Comparison of ENCODE assay signal across 11 cellular contexts in genomic region chr1:40703316-40703715, GRCh38. TPM values are rescaled to one million over a fixed set of nuclear protein-coding genes. Genes with fewer than 3 reads are reported as not detected.
DNase-seq lines count a peak whose midpoint lies in the region; ATAC-seq, FAIRE-seq and TF ChIP-seq lines count a peak whose summit lies in the region.
"Had no signal": no experiment of that assay in that cellular context is flagged by ENCODE, and none has a peak within 500 bp of the region (broad histone marks: within the 10 kb centered on the region; RNA-seq: fewer than 3 reads in every experiment).

No MANE protein-coding gene starts in this region.

- H3K9me3 ChIP-seq in Karpas-422 (ENCODE audit: low read length) (no peaks in the 10 kb centered on the region), adrenal gland (replicated peaks in 1 of 3) (no peaks in the 10 kb centered on the region), HepG2 (ENCODE audit: low read length) (no peaks in the 10 kb centered on the region), ascending aorta (no peaks in the 10 kb centered on the region)
- H3K9me3 ChIP-seq: vagina had no signal

- H3K4me2 ChIP-seq in Karpas-422 (ENCODE audit: low read depth, low read length, poor library complexity, severe bottlenecking) (peak overlapping the region; percentile 62), HepG2 (ENCODE audit: low read depth, low read length) (no peak overlapping the region)

- H3K36me3 ChIP-seq in Karpas-422 (ENCODE audit: insufficient read depth, low read length) (no peaks in the 10 kb centered on the region), adrenal gland (replicated peaks in 1 of 2) (no peaks in the 10 kb centered on the region), HepG2 (replicated peaks in 1 of 2; ENCODE audit: control insufficient read depth in 1 of 2, insufficient read depth in 2 of 2, low read length in 2 of 2) (no peaks in the 10 kb centered on the region), ascending aorta (no peaks in the 10 kb centered on the region)
- H3K36me3 ChIP-seq: vagina had no signal

- H3K79me2 ChIP-seq in Karpas-422 (ENCODE audit: low read length) (peaks cover 96% of the 10 kb centered on the region), HepG2 (ENCODE audit: insufficient read depth, low read length) (peaks cover 92% of the 10 kb centered on the region)

- ATAC-seq in HepG2 = no peak

- no TSS peak for BruUV-seq in HepG2 (replicated peaks; lab: Mats Ljungman, UMichigan)

- TF ChIP-seq EP300 in HepG2 (IDR thresholded peaks at IDR 0.05; ENCODE audit: low read depth in 2 of 2, low read length in 2 of 2) (no peak), HepG2 (CRISPR knock-in tag; IDR thresholded peaks at IDR 0.05; ENCODE audit: borderline replicate concordance) (no peak)

- POLR2A ChIA-PET in HepG2 (lab: Yijun Ruan, JAX) = interaction anchor here (0.6 to 8.4 kb wide), 4 partner anchors 11 to 55 kb away, joined by 3 to 97 read pairs (median 6); partner anchors contain the start of gene NFYC

- in situ Hi-C loops in HepG2 (cut with HindIII; ENCODE audit: extremely low pct_ligation_motif_present, low pct_unique_long_range_greater_than_20kb) = no loop called here

- no peaks in the 10 kb centered on the region for H3K9me2 ChIP-seq in Karpas-422 (replicated peaks; ENCODE audit: insufficient read depth, low read length)

- intact Hi-C loops in adrenal gland (cut with DNase I) (no loop called here), HepG2 (cut with micrococcal nuclease; ENCODE audit: unreplicated experiment) (no loop called here), ascending aorta (cut with DNase I) (no loop called here)

- FAIRE-seq in HepG2 (lab: Jason Lieb, UNC) = no peak

- peak in 1 of 6 experiments; percentile 13 for TF ChIP-seq CTCF in adrenal gland (IDR thresholded peaks at IDR 0.05)
- TF ChIP-seq CTCF in HepG2 (CRISPR knock-in tag; IDR thresholded peaks at IDR 0.05) = no peak
- no peak for TF ChIP-seq CTCF in ascending aorta (IDR thresholded peaks at IDR 0.05)

- CTCF ChIA-PET in HepG2 (lab: Yijun Ruan, JAX; ENCODE audit: low intra/inter-chr PET ratio, low total read pairs) = no interaction called here

- H2AFZ ChIP-seq in Karpas-422 (ENCODE audit: low read length) (0 out of 2 replicates have a peak overlapping the region, but pooled peaks have one; percentile 13), HepG2 (ENCODE audit: low read length) (no peak overlapping the region)

- peak; percentile 63 for DNase-seq in COLO829 (ENCODE audit: low spot score)
- DNase-seq in Karpas-422 = no peak
- DNase-seq in adrenal gland = peak in 5 of 7 donors; percentile 18 to 53 (median 47)
- DNase-seq in HepG2 (ENCODE audit: low spot score) = no peak
- DNase-seq in NCI-H1092 treated with DMSO at 0.1 percent for 48 hours (lab: John Stamatoyannopoulos, UW) = no peak
- DNase-seq in stimulated activated CD4-positive, alpha-beta T cell treated with anti-CD3 and anti-CD28 coated beads, Interleukin-4, amount 100 ng/mL, for 24 hours = no peak
- DNase-seq in ascending aorta (ENCODE audit: low spot score in 2 of 2) = no peak
- no peak for DNase-seq in NCI-H82 treated with DMSO at 0.1 percent for 48 hours (lab: John Stamatoyannopoulos, UW; ENCODE audit: unreplicated experiment)
- DNase-seq: DMS153, Right ventricle myocardium superior had no signal

- no peaks in the 10 kb centered on the region for H4K20me1 ChIP-seq in Karpas-422 (ENCODE audit: insufficient read depth, low read depth, low read length)
- H4K20me1 ChIP-seq in HepG2 (ENCODE audit: insufficient read depth, low read length) = no peaks in the 10 kb centered on the region

- peak overlapping the region; percentile 94 for H3K27ac ChIP-seq in Karpas-422 (ENCODE audit: low read length)
- peak overlapping the region in 3 of 5 donors; percentile 28 to 60 (median 58) for H3K27ac ChIP-seq in adrenal gland
- peak overlapping the region; percentile 8 for H3K27ac ChIP-seq in HepG2 (ENCODE audit: extremely low read length, insufficient read depth, low read length)
- no peak overlapping the region for H3K27ac ChIP-seq in ascending aorta
- H3K27ac ChIP-seq: vagina had no signal

- 33 to 40% (median 36%) methylated on average over 3 of the region's 3 CpGs for WGBS in adrenal gland, 4 donors
- WGBS in HepG2 (ENCODE audit: low lambda C conversion rate) = 92% methylated on average over 3 of the region's 3 CpGs

- H3K4me3 ChIP-seq in Karpas-422 (ENCODE audit: low read length) (no peak overlapping the region), adrenal gland (no peak overlapping the region), HepG2 (replicated peaks in 1 of 3; ENCODE audit: insufficient read depth in 1 of 3, low read depth in 2 of 3, low read length in 3 of 3) (no peak overlapping the region), ascending aorta (no peak overlapping the region)
- H3K4me3 ChIP-seq: vagina had no signal

- TF ChIP-seq RAD21 in HepG2 (CRISPR knock-in tag; IDR thresholded peaks at IDR 0.05) = no peak

- H3K27me3 ChIP-seq in Karpas-422 (ENCODE audit: low read length) (no peaks in the 10 kb centered on the region), adrenal gland (no peaks in the 10 kb centered on the region), HepG2 (ENCODE audit: control insufficient read depth in 1 of 2, insufficient read depth in 2 of 2, low read length in 2 of 2) (no peaks in the 10 kb centered on the region), ascending aorta (no peaks in the 10 kb centered on the region)
- H3K27me3 ChIP-seq: vagina had no signal

- peaks cover 92% of the 10 kb centered on the region for H3K4me1 ChIP-seq in Karpas-422 (ENCODE audit: low read length)
- peaks cover 21 to 36% of the 10 kb centered on the region in 2 donors for H3K4me1 ChIP-seq in adrenal gland (replicated peaks in 1 of 2)
- H3K4me1 ChIP-seq in HepG2 (ENCODE audit: insufficient read depth, low read length) = peaks cover 62% of the 10 kb centered on the region
- peaks cover 0 to 20% of the 10 kb centered on the region in 2 donors for H3K4me1 ChIP-seq in ascending aorta

- TF ChIP-seq POLR2A in adrenal gland (IDR thresholded peaks at IDR 0.05) = no peak
- TF ChIP-seq POLR2A in HepG2 (IDR thresholded peaks at IDR 0.05; ENCODE audit: insufficient read depth in 1 of 2, low read depth in 2 of 2, low read length in 2 of 2) = no peak

- H3K9ac ChIP-seq in Karpas-422 (ENCODE audit: low read length) = peak overlapping the region; percentile 31; the same call in 1 of the 2 replicates
- H3K9ac ChIP-seq in HepG2 (ENCODE audit: insufficient read depth, low read depth, low read length) = no peak overlapping the region

RNA-seq across cellular contexts. Expression of gene NFYC, which starts 11.8 kb away (rescaled TPM):
- total RNA-seq in Karpas-422 (2014; rRNA removed; shearing (Covaris generic); ENCODE audit: low replicate concordance) = 52.4 and 62.6 TPM in 2 replicates
- total RNA-seq in adrenal gland (10 to 100 TPM; 35.9 to 73.8 (median 51.2) TPM), HepG2 (2016; rRNA removed; fragmentation: Illumina TruSeq; extraction: Trizol) (33.9 and 41.3 TPM in 2 replicates), ascending aorta (75.9 TPM)
- polyA plus RNA-seq in adrenal gland (10 to 100 TPM; 37.5 to 65.2 (median 38.8) TPM), HepG2 (2011; rRNA removed) (69.6 and 73.7 TPM in 2 replicates)
- 25.9 and 26.3 TPM in 2 replicates for total RNA-seq in HepG2 (2016; cell fraction: cytosol; rRNA removed; fragmentation: Illumina TruSeq; extraction: Trizol; ENCODE audit: low read depth)
- 33.9 and 40.9 TPM in 2 replicates for total RNA-seq in HepG2 (2016; cell fraction: insoluble cytoplasmic fraction; rRNA removed; fragmentation: Illumina TruSeq; extraction: Trizol)
- 39.1 and 40.3 TPM in 2 replicates for total RNA-seq in HepG2 (2016; cell fraction: membrane; rRNA removed; fragmentation: Illumina TruSeq; extraction: Trizol)
- 32.4 and 36.8 TPM in 2 replicates for total RNA-seq in HepG2 (2016; cell fraction: nucleus; rRNA removed; fragmentation: Illumina TruSeq; extraction: Trizol)
- 53.5 and 68.5 TPM in 2 replicates for polyA plus RNA-seq in HepG2 (2011; cell fraction: cytosol; rRNA removed)
- polyA plus RNA-seq in HepG2 (2011; cell fraction: nucleus; rRNA removed) = 81.8 and 103 TPM in 2 replicates
- polyA plus RNA-seq in HepG2 (2012) = 34.0 and 34.2 TPM in 2 replicates
- polyA plus RNA-seq in HepG2 (2016; cell fraction: cytosol; fragmentation: Illumina TruSeq; extraction: Trizol; ENCODE audit: low read depth) = 36.8 and 37.1 TPM in 2 replicates
- polyA plus RNA-seq in HepG2 (2016; cell fraction: insoluble cytoplasmic fraction; fragmentation: Illumina TruSeq; extraction: Trizol; ENCODE audit: low read depth) = 67.3 and 76.9 TPM in 2 replicates
- polyA plus RNA-seq in HepG2 (2016; cell fraction: membrane; fragmentation: Illumina TruSeq; extraction: Trizol; ENCODE audit: low read depth) = 46.4 and 53.8 TPM in 2 replicates
- 88.2 and 99.1 TPM in 2 replicates for polyA plus RNA-seq in HepG2 (2016; cell fraction: nucleus; fragmentation: Illumina TruSeq; extraction: Trizol; ENCODE audit: insufficient read depth, low read depth)
- 97.3 and 101 TPM in 2 replicates for polyA minus RNA-seq in HepG2 (2011; rRNA and poly(A)+ RNA removed; ENCODE audit: low replicate concordance)
- 34.4 and 38.4 TPM in 2 replicates for polyA minus RNA-seq in HepG2 (2011; cell fraction: cytosol; rRNA and poly(A)+ RNA removed)
- polyA minus RNA-seq in HepG2 (2011; cell fraction: nucleus; rRNA and poly(A)+ RNA removed) = 57.3 and 58.2 TPM in 2 replicates

RNA-seq across cellular contexts. Expression of gene RIMS3, which starts 37.8 kb away (rescaled TPM):
- total RNA-seq in Karpas-422 (2014; rRNA removed; shearing (Covaris generic); ENCODE audit: low replicate concordance) = 4.2 and 5.5 TPM in 2 replicates
- 10 to 100 TPM in 1 of 8 donors, 1 to 10 TPM in 7; 1.6 to 10.3 (median 2.9) TPM for total RNA-seq in adrenal gland
- polyA plus RNA-seq in adrenal gland = 1 to 10 TPM in 2 of 3 donors, under 1 TPM in 1; 0.84 to 5.1 (median 3.9) TPM
- 5.4 TPM in 2 replicates for total RNA-seq in HepG2 (2016; rRNA removed; fragmentation: Illumina TruSeq; extraction: Trizol)
- 4.3 and 5.4 TPM in 2 replicates for total RNA-seq in HepG2 (2016; cell fraction: cytosol; rRNA removed; fragmentation: Illumina TruSeq; extraction: Trizol; ENCODE audit: low read depth)
- total RNA-seq in HepG2 (2016; cell fraction: insoluble cytoplasmic fraction; rRNA removed; fragmentation: Illumina TruSeq; extraction: Trizol) = 4.6 and 5.5 TPM in 2 replicates
- total RNA-seq in HepG2 (2016; cell fraction: membrane; rRNA removed; fragmentation: Illumina TruSeq; extraction: Trizol) = 7.8 and 9.0 TPM in 2 replicates
- total RNA-seq in HepG2 (2016; cell fraction: nucleus; rRNA removed; fragmentation: Illumina TruSeq; extraction: Trizol) = 3.8 and 4.7 TPM in 2 replicates
- polyA plus RNA-seq in HepG2 (2011; rRNA removed) = 2.1 and 3.4 TPM in 2 replicates
- polyA plus RNA-seq in HepG2 (2011; cell fraction: cytosol; rRNA removed) = 1.6 and 1.8 TPM in 2 replicates
- polyA plus RNA-seq in HepG2 (2011; cell fraction: nucleus; rRNA removed) = 7.7 and 9.6 TPM in 2 replicates
- 2.2 and 3.0 TPM in 2 replicates for polyA plus RNA-seq in HepG2 (2012)
- polyA plus RNA-seq in HepG2 (2016; cell fraction: cytosol; fragmentation: Illumina TruSeq; extraction: Trizol; ENCODE audit: low read depth) = 6.0 TPM in 2 replicates
- 3.3 and 3.7 TPM in 2 replicates for polyA plus RNA-seq in HepG2 (2016; cell fraction: insoluble cytoplasmic fraction; fragmentation: Illumina TruSeq; extraction: Trizol; ENCODE audit: low read depth)
- 7.1 and 8.4 TPM in 2 replicates for polyA plus RNA-seq in HepG2 (2016; cell fraction: membrane; fragmentation: Illumina TruSeq; extraction: Trizol; ENCODE audit: low read depth)
- polyA plus RNA-seq in HepG2 (2016; cell fraction: nucleus; fragmentation: Illumina TruSeq; extraction: Trizol; ENCODE audit: insufficient read depth, low read depth) = 5.6 and 5.8 TPM in 2 replicates
- polyA minus RNA-seq in HepG2 (2011; rRNA and poly(A)+ RNA removed; ENCODE audit: low replicate concordance) = 1.1 and 3.7 TPM in 2 replicates
- polyA minus RNA-seq in HepG2 (2011; cell fraction: cytosol; rRNA and poly(A)+ RNA removed) = 1.5 and 1.9 TPM in 2 replicates
- polyA minus RNA-seq in HepG2 (2011; cell fraction: nucleus; rRNA and poly(A)+ RNA removed) = 2.4 and 3.1 TPM in 2 replicates
- total RNA-seq in ascending aorta = 43.9 TPM

Comparison
In these comparisons a context has a peak if more than half of its experiments do, and no peak if none do; other contexts are left out.
1. DNase-seq: peak in COLO829 (single experiment) and adrenal gland (5 of 7); none in Karpas-422 (single experiment), HepG2 (single experiment), NCI-H1092 treated with DMSO at 0.1 percent for 48 hours (single experiment), stimulated activated CD4-positive, alpha-beta T cell treated with anti-CD3 and anti-CD28 coated beads, Interleukin-4, amount 100 ng/mL, for 24 hours (single experiment), ascending aorta (0 of 2) and NCI-H82 treated with DMSO at 0.1 percent for 48 hours (single experiment).
2. H3K27ac ChIP-seq: peak in Karpas-422 (single experiment), adrenal gland (3 of 5) and HepG2 (single experiment); none in ascending aorta (0 of 2).